In the genomic region with DNA sequence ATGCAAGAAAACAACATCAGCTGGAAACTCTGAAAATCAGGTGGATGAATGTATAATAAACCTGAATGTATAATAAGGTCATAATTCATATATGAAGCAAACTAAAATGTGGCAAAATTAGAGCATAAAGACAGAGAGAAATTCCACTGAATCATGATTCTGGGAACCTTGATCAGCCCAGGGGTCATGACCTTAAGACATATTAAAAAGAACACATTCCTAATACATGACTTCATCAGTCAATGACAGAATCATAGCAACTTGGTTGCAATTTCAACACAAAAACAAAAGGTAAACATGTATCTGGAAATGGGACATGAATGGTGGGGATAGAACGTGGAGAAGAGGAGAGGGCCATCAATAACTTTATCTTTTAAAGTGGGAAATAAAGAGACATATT, we compare ENCODE assay signal across 21 cellular contexts. TPM values are rescaled to one million over a fixed set of nuclear protein-coding genes. Genes with fewer than 3 reads are reported as not detected.
DNase-seq lines count a peak whose midpoint lies in the region; ATAC-seq and TF ChIP-seq lines count a peak whose summit lies in the region.
"Had no signal": no experiment of that assay in that cellular context is flagged by ENCODE, and none has a peak within 500 bp of the region (broad histone marks: within the 10 kb centered on the region; RNA-seq: fewer than 3 reads in every experiment).

No MANE protein-coding gene starts in this region.

- H3K4me3 ChIP-seq in hepatocyte = no peak overlapping the region
- H3K4me3 ChIP-seq: ascending aorta, mucosa of descending colon, pancreas, Peyer's patch, spleen had no signal

- no peaks in the 10 kb centered on the region for H3K27me3 ChIP-seq in hepatocyte
- H3K27me3 ChIP-seq: ascending aorta, Peyer's patch, spleen had no signal

- no peak overlapping the region for H2AFZ ChIP-seq in hepatocyte

- H4K20me1 ChIP-seq in hepatocyte (ENCODE audit: insufficient read depth, poor library complexity, severe bottlenecking) = no peaks in the 10 kb centered on the region

- H3K4me2 ChIP-seq in hepatocyte = no peak overlapping the region

- H3K9me2 ChIP-seq in hepatocyte (replicated peaks; ENCODE audit: insufficient read depth) = no peaks in the 10 kb centered on the region

- H3K27ac ChIP-seq in hepatocyte = no peak overlapping the region
- H3K27ac ChIP-seq: ascending aorta, pancreas, Peyer's patch, spleen had no signal

- no peaks in the 10 kb centered on the region for H3K9me3 ChIP-seq in hepatocyte (ENCODE audit: low read depth)
- H3K9me3 ChIP-seq: ascending aorta, mucosa of descending colon, pancreas, Peyer's patch, spleen had no signal

- H3K79me2 ChIP-seq in hepatocyte = no peaks in the 10 kb centered on the region

- no peak for TF ChIP-seq CTCF in hepatocyte (IDR thresholded peaks at IDR 0.05; ENCODE audit: poor library complexity)

- H3K4me1 ChIP-seq in hepatocyte (ENCODE audit: insufficient read depth) = no peaks in the 10 kb centered on the region
- H3K4me1 ChIP-seq: ascending aorta, pancreas, Peyer's patch had no signal

- ATAC-seq in HG03139 (IDR thresholded peaks at IDR 0.05; ENCODE audit: unreplicated experiment) = no peak
- ATAC-seq: activated CD8-positive, alpha-beta T cell treated with anti-CD3 and anti-CD28 coated beads for 36 hours; mucosa of descending colon; right cardiac atrium had no signal

- no peaks in the 10 kb centered on the region for H3K36me3 ChIP-seq in hepatocyte (replicated peaks; ENCODE audit: insufficient read depth, low read depth)
- H3K36me3 ChIP-seq: ascending aorta, pancreas, Peyer's patch had no signal

- DNase-seq in ACHN = peak; percentile 35
- peak; percentile 50 for DNase-seq in HS-5 (ENCODE audit: low read depth)
- peak; percentile 36 for DNase-seq in amniotic epithelial cell (ENCODE audit: low read depth)
- DNase-seq in iris pigment epithelial cell (ENCODE audit: low read depth) = peak; percentile 27
- DNase-seq in hepatocyte (ENCODE audit: low spot score) = no peak
- DNase-seq in C1 segment of cervical spinal cord (lab: John Stamatoyannopoulos, UW) = no peak
- DNase-seq in NCI-H1694 treated with DMSO at 0.1 percent for 48 hours (lab: John Stamatoyannopoulos, UW) = no peak
- DNase-seq: activated CD8-positive, alpha-beta T cell treated with anti-CD3 and anti-CD28 coated beads for 36 hours; DMS79 treated with DMSO at 0.1 percent for 48 hours; Kasumi-1; mucosa of descending colon; NCI-H1694; NCI-H2171 treated with DMSO at 0.1 percent for 48 hours; NCI-H524 treated with DMSO at 0.1 percent for 48 hours; pancreas; Peyer's patch; right cardiac atrium; spleen had no signal

- WGBS in hepatocyte (ENCODE audit: low lambda C conversion rate, missing lambda C conversion rate) = 83% methylated on average over 1 of the region's 1 CpG

- in situ Hi-C loops in ACHN (cut with HindIII; ENCODE audit: low pct_ligation_motif_present, low pct_unique_long_range_greater_than_20kb, low sequenced_read_pairs) = no loop called here

RNA-seq across cellular contexts. Expression of a gene that starts 17.6 kb away (rescaled TPM):
- total RNA-seq in hepatocyte = 5.2 and 7.3 TPM in 2 replicates
- 5.9 and 7.8 TPM in 2 replicates for polyA plus RNA-seq in hepatocyte
- polyA plus RNA-seq: keratinocyte had no signal

Comparison
In these comparisons a context has a peak if more than half of its experiments do, and no peak if none do; other contexts are left out.
1. DNase-seq: peak in ACHN (single experiment), HS-5 (single experiment), amniotic epithelial cell (single experiment) and iris pigment epithelial cell (single experiment); none in hepatocyte (single experiment), C1 segment of cervical spinal cord (0 of 14) and NCI-H1694 treated with DMSO at 0.1 percent for 48 hours (single experiment).